Comparison of ENCODE assay signal across 10 cellular contexts in genomic region chr3:130905551-130905950, GRCh38. TPM values are rescaled to one million over a fixed set of nuclear protein-coding genes. Genes with fewer than 3 reads are reported as not detected.
DNase-seq lines count a peak whose midpoint lies in the region; ATAC-seq and TF ChIP-seq lines count a peak whose summit lies in the region.
"Had no signal": no experiment of that assay in that cellular context is flagged by ENCODE, and none has a peak within 500 bp of the region (broad histone marks: within the 10 kb centered on the region; RNA-seq: fewer than 3 reads in every experiment).

No MANE protein-coding gene starts in this region.

- no peak overlapping the region for H3K4me3 ChIP-seq in HEK293 (ENCODE audit: low read depth, low read length)
- no peak overlapping the region for H3K4me3 ChIP-seq in mucosa of descending colon
- no peak overlapping the region for H3K4me3 ChIP-seq in dorsolateral prefrontal cortex

- no peaks in the 10 kb centered on the region for H3K9me3 ChIP-seq in HEK293 (ENCODE audit: control insufficient read depth, insufficient read depth, low read depth, low read length)
- no peaks in the 10 kb centered on the region for H3K9me3 ChIP-seq in mucosa of descending colon

- DNase-seq in EH (ENCODE audit: low read depth) (peak; percentile 64), amniotic epithelial cell (ENCODE audit: low read depth) (peak; percentile 64), mucosa of descending colon (peak in 1 of 3 donors; percentile 12), dorsolateral prefrontal cortex (no peak)
- no peak for DNase-seq in activated CD4-positive, alpha-beta T cell treated with anti-CD3 and anti-CD28 coated beads, Interleukin-2, amount 50 U/mL, for 1 hour
- no peak for DNase-seq in naive thymus-derived CD8-positive, alpha-beta T cell
- DNase-seq in stimulated activated CD4-positive, alpha-beta T cell treated with anti-CD3 and anti-CD28 coated beads, Interleukin-2, amount 100 ng/mL, for 48 hours: no peak
- DNase-seq: nucleus accumbens had no signal

- no peak overlapping the region for H3K27ac Mint-ChIP-seq in naive thymus-derived CD8-positive, alpha-beta T cell

- intact Hi-C loops in mucosa of descending colon (cut with DNase I, micrococcal nuclease): loop anchor here in 1 of 2 donors (10.0 kb wide), 1 partner anchor 109 kb away; no protein-coding TSS in a partner anchor
- intact Hi-C loops in dorsolateral prefrontal cortex (cut with DNase I): no loop called here

- H3K36me3 ChIP-seq in HEK293 (ENCODE audit: control insufficient read depth in 2 of 2, insufficient read depth in 1 of 2, low read length in 2 of 2): no peaks in the 10 kb centered on the region
- H3K36me3 ChIP-seq in mucosa of descending colon (ENCODE audit: low read depth): no peaks in the 10 kb centered on the region

- H3K27ac ChIP-seq in HEK293 (ENCODE audit: extremely low read depth, low read depth, low read length): no peak overlapping the region
- H3K27ac ChIP-seq in dorsolateral prefrontal cortex: no peak overlapping the region
- H3K27ac ChIP-seq: HL-60 had no signal

- H3K4me1 Mint-ChIP-seq in naive thymus-derived CD8-positive, alpha-beta T cell: peaks cover 28 to 74% (median 62%) of the 10 kb centered on the region in 4 donors

- peak; percentile 93 for ATAC-seq in mucosa of descending colon
- ATAC-seq in naive thymus-derived CD8-positive, alpha-beta T cell: no peak

- H3K36me3 Mint-ChIP-seq in naive thymus-derived CD8-positive, alpha-beta T cell: peaks cover 0 to 8% (median 0%) of the 10 kb centered on the region in 3 donors

- H3K4me3 Mint-ChIP-seq in naive thymus-derived CD8-positive, alpha-beta T cell: peak overlapping the region in 1 of 10 donors; percentile 26

- POLR2A ChIA-PET in HEK293 (lab: Yijun Ruan, JAX): no interaction called here
- POLR2A ChIA-PET in naive thymus-derived CD8-positive, alpha-beta T cell (lab: Charles Lee): no interaction called here

- H3K4me1 ChIP-seq in HEK293 (ENCODE audit: control insufficient read depth, insufficient read depth, low read length) (peaks cover 10% of the 10 kb centered on the region), mucosa of descending colon (ENCODE audit: low read depth) (peaks cover 16% of the 10 kb centered on the region)

- H3K27me3 Mint-ChIP-seq in naive thymus-derived CD8-positive, alpha-beta T cell: no peaks in the 10 kb centered on the region

- TF ChIP-seq CTCF in HEK293 (tag by site-specific recombination; IDR thresholded peaks at IDR 0.05): no peak
- no peak for TF ChIP-seq CTCF in mucosa of descending colon (IDR thresholded peaks at IDR 0.05)
- no peak for TF ChIP-seq CTCF in dorsolateral prefrontal cortex (IDR thresholded peaks at IDR 0.05 in 54 of 56, conservative IDR thresholded peaks at IDR 0.05 in 2 of 56; ENCODE audit: low read depth in 1 of 56, partially characterized antibody in 56 of 56)

- no peaks in the 10 kb centered on the region for H3K9me3 Mint-ChIP-seq in naive thymus-derived CD8-positive, alpha-beta T cell

- CTCF ChIA-PET in HEK293 (lab: Yijun Ruan, JAX): no interaction called here

- H3K27me3 ChIP-seq in dorsolateral prefrontal cortex: no peaks in the 10 kb centered on the region

TF ChIP-seq in HEK293, 187 proteins besides CTCF, POLR2A, EP300 and RAD21:
- no peak for TF ChIP-seq ZNF433 (tag by site-specific recombination; IDR thresholded peaks at IDR 0.05; ENCODE audit: low read depth)
- no peak for TF ChIP-seq PBX3 (CRISPR knock-in tag; IDR thresholded peaks at IDR 0.05)
- no peak for TF ChIP-seq BCL6B (tag by site-specific recombination; IDR thresholded peaks at IDR 0.05)
- no peak for TF ChIP-seq ZNF248 (tag by site-specific recombination; IDR thresholded peaks at IDR 0.05)
- no peak for TF ChIP-seq ZBTB48 (tag by site-specific recombination; IDR thresholded peaks at IDR 0.05)
- TF ChIP-seq ZBTB17 (tag by site-specific recombination; IDR thresholded peaks at IDR 0.05): peak; percentile 43; the same call in 1 of the 2 replicates
- TF ChIP-seq ZNF514 (tag by site-specific recombination; IDR thresholded peaks at IDR 0.05): no peak

RNA-seq across cellular contexts. Expression of gene ATP2C1, which starts 11.7 kb away (rescaled TPM):
- total RNA-seq in mucosa of descending colon: 10 to 100 TPM; 54.9 to 61.6 (median 56.9) TPM
- total RNA-seq in naive thymus-derived CD8-positive, alpha-beta T cell: 10 to 100 TPM; 44.0 to 48.0 TPM
- polyA plus RNA-seq in naive thymus-derived CD8-positive, alpha-beta T cell: 1 to 10 TPM; 5.3 to 9.0 (median 7.6) TPM
- total RNA-seq in dorsolateral prefrontal cortex: 100 to 1,000 TPM in 117 of 120 experiments, 10 to 100 TPM in 3; 90.0 to 170 (median 123) TPM

Comparison
In these comparisons a context has a peak if more than half of its experiments do, and no peak if none do; other contexts are left out.
1. DNase-seq: peak in EH (single experiment) and amniotic epithelial cell (single experiment); none in activated CD4-positive, alpha-beta T cell treated with anti-CD3 and anti-CD28 coated beads, Interleukin-2, amount 50 U/mL, for 1 hour (single experiment), naive thymus-derived CD8-positive, alpha-beta T cell (0 of 10), stimulated activated CD4-positive, alpha-beta T cell treated with anti-CD3 and anti-CD28 coated beads, Interleukin-2, amount 100 ng/mL, for 48 hours (0 of 2) and dorsolateral prefrontal cortex (0 of 10).